17 cellular contexts compared by ENCODE assay signal in the genomic region with DNA sequence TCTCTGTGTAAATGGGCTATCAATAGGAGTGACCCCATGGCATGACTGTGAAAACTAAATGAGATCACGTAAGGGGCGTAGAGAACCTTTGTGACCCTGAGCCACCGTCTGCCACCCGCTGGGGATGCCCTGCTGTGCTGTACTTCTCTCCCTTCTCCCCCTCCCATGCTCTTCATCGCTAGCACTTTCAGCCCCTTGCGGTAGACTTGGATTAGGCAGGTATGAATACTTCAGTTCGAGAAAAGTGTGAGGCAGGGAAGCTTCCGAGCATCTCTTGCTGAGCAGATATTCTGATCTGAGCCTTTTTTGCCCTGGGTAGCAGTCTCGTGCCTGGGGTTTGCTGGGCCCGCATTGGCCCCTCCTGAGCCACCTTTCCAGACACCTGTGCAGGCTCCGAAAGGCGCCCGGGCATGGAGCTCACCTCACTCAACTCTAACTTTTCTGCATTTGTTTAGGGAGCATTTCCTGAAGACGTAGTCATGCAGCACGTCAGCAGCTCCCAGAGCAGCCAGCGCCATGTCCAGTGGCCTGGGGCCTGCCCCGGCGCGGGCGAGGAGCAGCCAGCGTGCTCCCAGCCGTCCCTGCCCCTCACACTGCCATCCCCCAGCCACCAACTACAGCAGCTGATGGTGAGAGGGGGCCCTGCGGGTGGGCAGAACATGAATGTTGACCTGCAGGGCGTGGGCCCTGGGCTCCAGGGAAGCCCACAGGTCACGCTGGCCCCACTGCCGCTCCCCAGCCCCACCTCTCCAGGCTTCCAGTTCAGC.
"Had no signal": no experiment of that assay in that cellular context is flagged by ENCODE, and none has a peak within 500 bp of the region (broad histone marks: within the 10 kb centered on the region; RNA-seq: fewer than 3 reads in every experiment).

No MANE protein-coding gene starts in this region.

- H3K9me3 ChIP-seq: breast epithelium, thyroid gland, vagina had no signal

- ATAC-seq: activated T-helper 17 cell treated with anti-CD3 and anti-CD28 coated beads, Interleukin-2, amount 50 U/mL, for 72 hours; effector memory CD8-positive, alpha-beta T cell; left colon; stimulated activated naive B cell treated with anti-CD40 and anti-IgM and Interleukin-4, amounts not matched to agents 10 μg/mL and 1 μg/mL and 100 μg/mL, for 72 hours had no signal

- H3K27ac Mint-ChIP-seq: activated CD4-positive, alpha-beta T cell treated with anti-CD3 and anti-CD28 coated beads, Interleukin-2, amount 10 ng/mL, durations not matched to agents 7 days and 5 days; activated T-helper 17 cell treated with anti-CD3 and anti-CD28 coated beads, Interleukin-2, amount 50 U/mL, for 72 hours; effector memory CD8-positive, alpha-beta T cell; stimulated activated naive B cell treated with anti-CD40 and anti-IgM and Interleukin-4, amounts not matched to agents 10 μg/mL and 1 μg/mL and 100 μg/mL, for 72 hours had no signal

- H3K4me1 Mint-ChIP-seq: activated CD4-positive, alpha-beta T cell treated with anti-CD3 and anti-CD28 coated beads, Interleukin-2, amount 10 ng/mL, durations not matched to agents 7 days and 5 days; activated T-helper 17 cell treated with anti-CD3 and anti-CD28 coated beads, Interleukin-2, amount 50 U/mL, for 72 hours had no signal

- H3K27me3 ChIP-seq: breast epithelium, thyroid gland, vagina had no signal

- H3K4me3 ChIP-seq: breast epithelium, thyroid gland, vagina had no signal

- H3K4me3 Mint-ChIP-seq: activated CD4-positive, alpha-beta T cell treated with anti-CD3 and anti-CD28 coated beads, Interleukin-2, amount 10 ng/mL, durations not matched to agents 7 days and 5 days; activated T-helper 17 cell treated with anti-CD3 and anti-CD28 coated beads, Interleukin-2, amount 50 U/mL, for 72 hours; effector memory CD8-positive, alpha-beta T cell; stimulated activated naive B cell treated with anti-CD40 and anti-IgM and Interleukin-4, amounts not matched to agents 10 μg/mL and 1 μg/mL and 100 μg/mL, for 72 hours had no signal

- DNase-seq: activated CD4-positive, alpha-beta T cell treated with anti-CD3 and anti-CD28 coated beads, Interleukin-2, amount 10 ng/mL, durations not matched to agents 7 days and 5 days; activated CD8-positive, alpha-beta memory T cell treated with anti-CD3 and anti-CD28 coated beads for 24 hours; activated naive CD4-positive, alpha-beta T cell treated with Interleukin-2 at 50 U/mL for 16 hours; cerebellar nuclear complex; effector memory CD8-positive, alpha-beta T cell; foreskin melanocyte; left colon; midbrain; posterior cingulate gyrus; stimulated activated CD4-positive, alpha-beta T cell treated with anti-CD3 and anti-CD28 coated beads, Interleukin-2, amount 100 ng/mL, for 48 hours; stimulated activated naive B cell treated with anti-CD40 and anti-IgM and Interleukin-4, amounts not matched to agents 10 μg/mL and 1 μg/mL and 100 μg/mL, for 72 hours; T-helper 2 cell had no signal

- H3K27me3 Mint-ChIP-seq: activated CD4-positive, alpha-beta T cell treated with anti-CD3 and anti-CD28 coated beads, Interleukin-2, amount 10 ng/mL, durations not matched to agents 7 days and 5 days; activated T-helper 17 cell treated with anti-CD3 and anti-CD28 coated beads, Interleukin-2, amount 50 U/mL, for 72 hours; effector memory CD8-positive, alpha-beta T cell; stimulated activated naive B cell treated with anti-CD40 and anti-IgM and Interleukin-4, amounts not matched to agents 10 μg/mL and 1 μg/mL and 100 μg/mL, for 72 hours had no signal

- H3K36me3 ChIP-seq: breast epithelium had no signal

- H3K9me3 Mint-ChIP-seq: activated CD4-positive, alpha-beta T cell treated with anti-CD3 and anti-CD28 coated beads, Interleukin-2, amount 10 ng/mL, durations not matched to agents 7 days and 5 days; activated T-helper 17 cell treated with anti-CD3 and anti-CD28 coated beads, Interleukin-2, amount 50 U/mL, for 72 hours; effector memory CD8-positive, alpha-beta T cell; stimulated activated naive B cell treated with anti-CD40 and anti-IgM and Interleukin-4, amounts not matched to agents 10 μg/mL and 1 μg/mL and 100 μg/mL, for 72 hours had no signal

- H3K27ac ChIP-seq: breast epithelium, epithelial cell of prostate, thyroid gland, vagina had no signal

- H3K4me1 ChIP-seq: breast epithelium, vagina had no signal
